In the genomic region with DNA sequence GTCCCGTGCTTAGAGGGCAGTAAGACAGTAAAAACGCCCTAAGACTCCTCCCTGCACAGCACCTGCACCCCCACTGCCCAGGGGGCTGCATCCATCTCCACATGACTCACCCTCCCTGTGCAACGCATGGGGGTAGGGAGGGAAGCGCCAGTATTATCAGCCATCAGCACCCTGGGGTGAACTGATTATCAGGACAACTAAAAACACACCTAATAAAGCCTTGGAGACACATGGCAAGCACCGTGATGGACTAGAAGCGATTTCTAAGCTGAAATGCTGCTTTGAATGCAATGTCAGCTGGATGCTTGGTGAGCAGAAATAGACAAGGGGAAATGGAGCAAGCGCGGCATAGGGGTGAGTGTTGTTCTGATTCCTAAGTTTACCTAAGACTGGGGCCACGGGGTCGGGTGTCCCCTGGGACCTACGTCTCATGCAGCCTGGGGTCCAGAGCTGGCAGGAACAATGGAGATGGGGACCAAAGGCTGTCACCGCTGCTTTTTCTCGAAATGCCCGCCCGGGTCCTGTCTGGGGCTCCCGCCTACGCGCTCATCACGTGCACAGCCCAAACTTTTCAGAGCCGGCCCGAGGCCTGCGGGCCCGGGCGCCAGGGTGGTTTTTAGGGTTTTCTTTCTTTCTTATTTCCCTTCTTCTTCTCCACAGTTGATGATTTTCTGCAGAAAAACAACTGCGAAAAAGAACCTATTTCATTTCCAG, we compare ENCODE assay signal across 1 cellular context.
TF ChIP-seq lines count a peak whose summit lies in the region.

No MANE protein-coding gene starts in this region.

TF ChIP-seq in K562, 482 proteins besides CTCF, POLR2A, EP300 and RAD21 (continued from another document and continues in another):
- no peak for TF ChIP-seq BDP1 (IDR thresholded peaks at IDR 0.05; ENCODE audit: insufficient read depth, insufficient read length)
- TF ChIP-seq LCOR (CRISPR knock-in tag; IDR thresholded peaks at IDR 0.05): no peak; the same call in 1 of the 2 replicates
- TF ChIP-seq ZBTB17 (CRISPR knock-in tag; IDR thresholded peaks at IDR 0.05): no peak
- TF ChIP-seq ZNF77 (CRISPR knock-in tag; IDR thresholded peaks at IDR 0.05): no peak
- TF ChIP-seq, protein P1, sequence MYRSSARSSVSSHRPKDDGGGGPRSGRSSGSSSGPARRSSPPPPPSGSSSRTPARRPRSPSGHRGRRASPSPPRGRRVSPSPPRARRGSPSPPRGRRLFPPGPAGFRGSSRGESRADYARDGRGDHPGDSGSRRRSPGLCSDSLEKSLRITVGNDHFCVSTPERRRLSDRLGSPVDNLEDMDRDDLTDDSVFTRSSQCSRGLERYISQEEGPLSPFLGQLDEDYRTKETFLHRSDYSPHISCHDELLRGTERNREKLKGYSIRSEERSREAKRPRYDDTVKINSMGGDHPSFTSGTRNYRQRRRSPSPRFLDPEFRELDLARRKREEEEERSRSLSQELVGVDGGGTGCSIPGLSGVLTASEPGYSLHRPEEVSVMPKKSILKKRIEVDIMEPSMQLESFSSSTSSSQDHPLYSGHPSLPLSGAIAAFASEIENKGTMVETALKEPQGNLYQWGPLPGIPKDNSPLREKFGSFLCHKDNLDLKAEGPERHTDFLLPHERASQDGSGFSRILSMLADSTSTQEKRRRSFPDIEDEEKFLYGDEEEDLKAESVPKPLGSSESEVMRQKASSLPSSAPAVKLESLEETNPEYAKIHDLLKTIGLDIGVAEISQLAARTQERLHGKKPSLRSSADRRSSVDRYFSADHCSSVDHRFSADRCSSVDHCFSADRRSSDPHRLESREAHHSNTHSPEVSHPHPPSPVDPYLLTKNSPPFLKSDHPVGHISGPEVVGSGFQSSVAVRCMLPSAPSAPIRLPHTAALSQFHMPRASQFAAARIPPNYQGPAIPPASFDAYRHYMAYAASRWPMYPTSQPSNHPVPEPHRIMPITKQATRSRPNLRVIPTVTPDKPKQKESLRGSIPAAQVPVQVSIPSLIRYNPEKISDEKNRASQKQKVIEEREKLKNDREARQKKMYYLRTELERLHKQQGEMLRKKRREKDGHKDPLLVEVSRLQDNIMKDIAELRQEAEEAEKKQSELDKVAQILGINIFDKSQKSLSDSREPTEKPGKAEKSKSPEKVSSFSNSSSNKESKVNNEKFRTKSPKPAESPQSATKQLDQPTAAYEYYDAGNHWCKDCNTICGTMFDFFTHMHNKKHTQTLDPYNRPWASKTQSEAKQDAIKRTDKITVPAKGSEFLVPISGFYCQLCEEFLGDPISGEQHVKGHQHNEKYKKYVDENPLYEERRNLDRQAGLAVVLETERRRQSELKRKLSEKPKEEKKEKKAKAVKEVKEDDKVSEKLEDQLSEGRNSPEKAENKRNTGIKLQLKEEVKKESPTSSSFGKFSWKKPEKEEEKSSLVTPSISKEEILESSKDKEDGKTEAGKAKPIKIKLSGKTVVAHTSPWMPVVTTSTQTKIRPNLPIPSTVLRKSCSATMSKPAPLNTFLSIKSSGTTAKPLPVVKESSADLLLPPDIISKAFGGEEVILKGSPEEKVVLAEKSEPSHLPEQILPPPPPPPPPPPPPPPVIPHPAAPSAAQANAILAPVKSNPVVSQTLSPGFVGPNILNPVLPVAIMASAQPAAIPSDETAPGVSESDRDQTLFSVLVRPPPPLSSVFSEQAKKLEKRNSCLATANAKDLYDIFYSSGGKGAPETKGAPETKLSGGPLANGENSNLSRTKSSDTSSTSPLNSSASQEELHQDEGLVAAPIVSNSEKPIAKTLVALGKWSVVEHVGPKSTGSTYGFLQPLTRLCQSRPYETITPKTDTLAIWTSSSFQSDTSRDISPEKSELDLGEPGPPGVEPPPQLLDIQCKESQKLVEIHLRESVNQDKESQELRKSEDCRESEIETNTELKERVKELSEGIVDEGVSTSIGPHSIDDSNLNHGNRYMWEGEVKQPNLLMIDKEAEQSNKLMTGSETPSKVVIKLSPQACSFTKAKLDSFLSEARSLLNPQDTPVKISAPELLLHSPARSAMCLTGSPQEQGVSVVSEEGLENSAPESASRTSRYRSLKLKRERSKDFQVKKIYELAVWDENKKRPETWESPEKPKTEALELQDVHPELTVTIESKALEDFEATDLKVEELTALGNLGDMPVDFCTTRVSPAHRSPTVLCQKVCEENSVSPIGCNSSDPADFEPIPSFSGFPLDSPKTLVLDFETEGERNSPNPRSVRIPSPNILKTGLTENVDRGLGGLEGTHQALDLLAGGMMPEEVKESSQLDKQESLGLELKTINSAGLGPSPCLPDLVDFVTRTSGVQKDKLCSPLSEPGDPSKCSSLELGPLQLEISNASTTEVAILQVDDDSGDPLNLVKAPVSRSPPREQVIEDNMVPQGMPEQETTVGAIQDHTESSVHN (IDR thresholded peaks at IDR 0.05; ENCODE audit: borderline replicate concordance in 1 of 2, low read depth in 1 of 2): peak; percentile 39 to 88; a peak in 3 of 4 replicates
- peak; percentile 93 for TF ChIP-seq BHLHE40 (IDR thresholded peaks at IDR 0.05; ENCODE audit: low read length)
- peak; percentile 84 for TF ChIP-seq NEUROD1 (IDR thresholded peaks at IDR 0.05; ENCODE audit: borderline replicate concordance, low read depth, low read length, partially characterized antibody)
- no peak for TF ChIP-seq PRMT5 (CRISPR knock-in tag; IDR thresholded peaks at IDR 0.05)
- TF ChIP-seq NFYB (IDR thresholded peaks at IDR 0.05; ENCODE audit: extremely low read depth, insufficient read length): no peak
- TF ChIP-seq FOXM1 (IDR thresholded peaks at IDR 0.05; ENCODE audit: low read depth): peak; percentile 39
- peak; percentile 27; the same call in 1 of the 2 replicates for TF ChIP-seq FOXM1 (CRISPR knock-in tag; IDR thresholded peaks at IDR 0.05; ENCODE audit: low read depth)
- TF ChIP-seq PHF20 (IDR thresholded peaks at IDR 0.05; ENCODE audit: partially characterized antibody): no peak
- no peak for TF ChIP-seq U2AF1 (optimal IDR thresholded peaks at IDR 0.05; ENCODE audit: low read depth, low read length)
- no peak for TF ChIP-seq BCL6 (CRISPR knock-in tag; IDR thresholded peaks at IDR 0.05)
- peak; percentile 44; the same call in 1 of the 2 replicates for TF ChIP-seq ZNF57 (CRISPR knock-in tag; IDR thresholded peaks at IDR 0.05)
- TF ChIP-seq NUFIP1 (IDR thresholded peaks at IDR 0.05; ENCODE audit: partially characterized antibody): no peak
- TF ChIP-seq SMARCB1 (IDR thresholded peaks at IDR 0.05; ENCODE audit: insufficient read length, low read depth): no peak
- TF ChIP-seq ZNF766 (CRISPR knock-in tag; conservative IDR thresholded peaks at IDR 0.05): peak; percentile 48; the same call in 1 of the 2 replicates
- no peak for TF ChIP-seq BMI1 (IDR thresholded peaks at IDR 0.05; ENCODE audit: low read length)
- no peak for TF ChIP-seq GTF2E2 (tag; IDR thresholded peaks at IDR 0.05)
- TF ChIP-seq BCOR (IDR thresholded peaks at IDR 0.05): no peak
- TF ChIP-seq CXXC5 (CRISPR knock-in tag; IDR thresholded peaks at IDR 0.05): peak; percentile 58
- 0 out of 2 replicates have a peak, but pooled peaks have one; percentile 40 for TF ChIP-seq SUPT5H (IDR thresholded peaks at IDR 0.05)
- 0 out of 2 replicates have a peak, but pooled peaks have one; percentile 61 for TF ChIP-seq MIER1 (IDR thresholded peaks at IDR 0.05; ENCODE audit: low read depth)
- TF ChIP-seq, protein P2, sequence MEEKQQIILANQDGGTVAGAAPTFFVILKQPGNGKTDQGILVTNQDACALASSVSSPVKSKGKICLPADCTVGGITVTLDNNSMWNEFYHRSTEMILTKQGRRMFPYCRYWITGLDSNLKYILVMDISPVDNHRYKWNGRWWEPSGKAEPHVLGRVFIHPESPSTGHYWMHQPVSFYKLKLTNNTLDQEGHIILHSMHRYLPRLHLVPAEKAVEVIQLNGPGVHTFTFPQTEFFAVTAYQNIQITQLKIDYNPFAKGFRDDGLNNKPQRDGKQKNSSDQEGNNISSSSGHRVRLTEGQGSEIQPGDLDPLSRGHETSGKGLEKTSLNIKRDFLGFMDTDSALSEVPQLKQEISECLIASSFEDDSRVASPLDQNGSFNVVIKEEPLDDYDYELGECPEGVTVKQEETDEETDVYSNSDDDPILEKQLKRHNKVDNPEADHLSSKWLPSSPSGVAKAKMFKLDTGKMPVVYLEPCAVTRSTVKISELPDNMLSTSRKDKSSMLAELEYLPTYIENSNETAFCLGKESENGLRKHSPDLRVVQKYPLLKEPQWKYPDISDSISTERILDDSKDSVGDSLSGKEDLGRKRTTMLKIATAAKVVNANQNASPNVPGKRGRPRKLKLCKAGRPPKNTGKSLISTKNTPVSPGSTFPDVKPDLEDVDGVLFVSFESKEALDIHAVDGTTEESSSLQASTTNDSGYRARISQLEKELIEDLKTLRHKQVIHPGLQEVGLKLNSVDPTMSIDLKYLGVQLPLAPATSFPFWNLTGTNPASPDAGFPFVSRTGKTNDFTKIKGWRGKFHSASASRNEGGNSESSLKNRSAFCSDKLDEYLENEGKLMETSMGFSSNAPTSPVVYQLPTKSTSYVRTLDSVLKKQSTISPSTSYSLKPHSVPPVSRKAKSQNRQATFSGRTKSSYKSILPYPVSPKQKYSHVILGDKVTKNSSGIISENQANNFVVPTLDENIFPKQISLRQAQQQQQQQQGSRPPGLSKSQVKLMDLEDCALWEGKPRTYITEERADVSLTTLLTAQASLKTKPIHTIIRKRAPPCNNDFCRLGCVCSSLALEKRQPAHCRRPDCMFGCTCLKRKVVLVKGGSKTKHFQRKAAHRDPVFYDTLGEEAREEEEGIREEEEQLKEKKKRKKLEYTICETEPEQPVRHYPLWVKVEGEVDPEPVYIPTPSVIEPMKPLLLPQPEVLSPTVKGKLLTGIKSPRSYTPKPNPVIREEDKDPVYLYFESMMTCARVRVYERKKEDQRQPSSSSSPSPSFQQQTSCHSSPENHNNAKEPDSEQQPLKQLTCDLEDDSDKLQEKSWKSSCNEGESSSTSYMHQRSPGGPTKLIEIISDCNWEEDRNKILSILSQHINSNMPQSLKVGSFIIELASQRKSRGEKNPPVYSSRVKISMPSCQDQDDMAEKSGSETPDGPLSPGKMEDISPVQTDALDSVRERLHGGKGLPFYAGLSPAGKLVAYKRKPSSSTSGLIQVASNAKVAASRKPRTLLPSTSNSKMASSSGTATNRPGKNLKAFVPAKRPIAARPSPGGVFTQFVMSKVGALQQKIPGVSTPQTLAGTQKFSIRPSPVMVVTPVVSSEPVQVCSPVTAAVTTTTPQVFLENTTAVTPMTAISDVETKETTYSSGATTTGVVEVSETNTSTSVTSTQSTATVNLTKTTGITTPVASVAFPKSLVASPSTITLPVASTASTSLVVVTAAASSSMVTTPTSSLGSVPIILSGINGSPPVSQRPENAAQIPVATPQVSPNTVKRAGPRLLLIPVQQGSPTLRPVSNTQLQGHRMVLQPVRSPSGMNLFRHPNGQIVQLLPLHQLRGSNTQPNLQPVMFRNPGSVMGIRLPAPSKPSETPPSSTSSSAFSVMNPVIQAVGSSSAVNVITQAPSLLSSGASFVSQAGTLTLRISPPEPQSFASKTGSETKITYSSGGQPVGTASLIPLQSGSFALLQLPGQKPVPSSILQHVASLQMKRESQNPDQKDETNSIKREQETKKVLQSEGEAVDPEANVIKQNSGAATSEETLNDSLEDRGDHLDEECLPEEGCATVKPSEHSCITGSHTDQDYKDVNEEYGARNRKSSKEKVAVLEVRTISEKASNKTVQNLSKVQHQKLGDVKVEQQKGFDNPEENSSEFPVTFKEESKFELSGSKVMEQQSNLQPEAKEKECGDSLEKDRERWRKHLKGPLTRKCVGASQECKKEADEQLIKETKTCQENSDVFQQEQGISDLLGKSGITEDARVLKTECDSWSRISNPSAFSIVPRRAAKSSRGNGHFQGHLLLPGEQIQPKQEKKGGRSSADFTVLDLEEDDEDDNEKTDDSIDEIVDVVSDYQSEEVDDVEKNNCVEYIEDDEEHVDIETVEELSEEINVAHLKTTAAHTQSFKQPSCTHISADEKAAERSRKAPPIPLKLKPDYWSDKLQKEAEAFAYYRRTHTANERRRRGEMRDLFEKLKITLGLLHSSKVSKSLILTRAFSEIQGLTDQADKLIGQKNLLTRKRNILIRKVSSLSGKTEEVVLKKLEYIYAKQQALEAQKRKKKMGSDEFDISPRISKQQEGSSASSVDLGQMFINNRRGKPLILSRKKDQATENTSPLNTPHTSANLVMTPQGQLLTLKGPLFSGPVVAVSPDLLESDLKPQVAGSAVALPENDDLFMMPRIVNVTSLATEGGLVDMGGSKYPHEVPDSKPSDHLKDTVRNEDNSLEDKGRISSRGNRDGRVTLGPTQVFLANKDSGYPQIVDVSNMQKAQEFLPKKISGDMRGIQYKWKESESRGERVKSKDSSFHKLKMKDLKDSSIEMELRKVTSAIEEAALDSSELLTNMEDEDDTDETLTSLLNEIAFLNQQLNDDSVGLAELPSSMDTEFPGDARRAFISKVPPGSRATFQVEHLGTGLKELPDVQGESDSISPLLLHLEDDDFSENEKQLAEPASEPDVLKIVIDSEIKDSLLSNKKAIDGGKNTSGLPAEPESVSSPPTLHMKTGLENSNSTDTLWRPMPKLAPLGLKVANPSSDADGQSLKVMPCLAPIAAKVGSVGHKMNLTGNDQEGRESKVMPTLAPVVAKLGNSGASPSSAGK (IDR thresholded peaks at IDR 0.05): peak; percentile 92
- TF ChIP-seq E2F3 (CRISPR knock-in tag; IDR thresholded peaks at IDR 0.05): no peak
- no peak; the same call in 1 of the 2 replicates for TF ChIP-seq ETV1 (tag; conservative IDR thresholded peaks at IDR 0.05; ENCODE audit: low read depth)
- peak; percentile 32; the same call in 1 of the 2 replicates for TF ChIP-seq ZNF311 (CRISPR knock-in tag; IDR thresholded peaks at IDR 0.05)
- TF ChIP-seq MED1 (CRISPR knock-in tag; IDR thresholded peaks at IDR 0.05; ENCODE audit: borderline replicate concordance): no peak
- no peak for TF ChIP-seq ZNF830 (CRISPR knock-in tag; IDR thresholded peaks at IDR 0.05)
- no peak for TF ChIP-seq BACH1 (tag; IDR thresholded peaks at IDR 0.05)
- no peak for TF ChIP-seq SNIP1 (IDR thresholded peaks at IDR 0.05; ENCODE audit: low read depth)
- peak; percentile 97 for TF ChIP-seq EGR1 (conservative IDR thresholded peaks at IDR 0.05)
- no peak for TF ChIP-seq CHCHD3 (CRISPR knock-in tag; IDR thresholded peaks at IDR 0.05)
- TF ChIP-seq, protein P3, sequence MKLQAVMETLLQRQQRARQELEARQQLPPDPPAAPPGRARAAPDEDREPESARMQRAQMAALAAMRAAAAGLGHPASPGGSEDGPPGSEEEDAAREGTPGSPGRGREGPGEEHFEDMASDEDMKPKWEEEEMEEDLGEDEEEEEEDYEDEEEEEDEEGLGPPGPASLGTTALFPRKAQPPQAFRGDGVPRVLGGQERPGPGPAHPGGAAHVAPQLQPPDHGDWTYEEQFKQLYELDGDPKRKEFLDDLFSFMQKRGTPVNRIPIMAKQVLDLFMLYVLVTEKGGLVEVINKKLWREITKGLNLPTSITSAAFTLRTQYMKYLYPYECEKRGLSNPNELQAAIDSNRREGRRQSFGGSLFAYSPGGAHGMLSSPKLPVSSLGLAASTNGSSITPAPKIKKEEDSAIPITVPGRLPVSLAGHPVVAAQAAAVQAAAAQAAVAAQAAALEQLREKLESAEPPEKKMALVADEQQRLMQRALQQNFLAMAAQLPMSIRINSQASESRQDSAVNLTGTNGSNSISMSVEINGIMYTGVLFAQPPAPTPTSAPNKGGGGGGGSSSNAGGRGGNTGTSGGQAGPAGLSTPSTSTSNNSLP (IDR thresholded peaks at IDR 0.05; ENCODE audit: borderline replicate concordance, low read depth, low read length): 0 out of 2 replicates have a peak, but pooled peaks have one; percentile 28
